18 cellular contexts compared by ENCODE assay signal in the genomic region with DNA sequence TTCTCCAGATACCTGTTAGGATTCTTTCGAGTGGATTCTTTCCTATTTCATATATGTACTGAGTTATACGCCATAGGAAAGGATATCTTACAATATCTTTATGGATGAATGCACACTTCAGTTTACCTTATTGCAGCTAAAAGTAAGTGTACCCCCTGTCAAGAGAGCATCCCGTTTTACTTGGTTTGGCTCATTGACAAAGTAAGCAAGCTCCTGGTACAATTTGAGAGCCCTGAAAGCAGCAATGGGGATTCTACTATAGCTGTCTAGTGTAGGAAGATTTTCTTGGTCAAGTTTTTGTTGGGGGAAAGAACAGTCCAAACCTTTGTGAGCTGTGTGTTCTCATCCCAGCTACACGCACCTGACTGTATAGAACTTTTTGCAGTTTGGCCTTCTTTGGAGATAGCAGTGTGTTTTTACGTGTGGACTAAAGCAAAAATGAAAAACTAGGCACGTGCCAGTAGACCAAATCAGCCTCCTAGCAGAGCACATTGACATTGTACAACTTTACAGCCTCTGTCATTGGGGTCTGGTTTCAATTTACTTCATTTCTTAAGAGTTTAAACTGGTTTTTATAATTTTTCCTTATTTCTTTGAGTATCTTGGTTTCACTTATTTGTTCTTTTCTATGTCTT. TPM values are rescaled to one million over a fixed set of nuclear protein-coding genes. Genes with fewer than 3 reads are reported as not detected.
DNase-seq lines count a peak whose midpoint lies in the region; ATAC-seq and TF ChIP-seq lines count a peak whose summit lies in the region.
"Had no signal": no experiment of that assay in that cellular context is flagged by ENCODE, and none has a peak within 500 bp of the region (broad histone marks: within the 10 kb centered on the region; RNA-seq: fewer than 3 reads in every experiment).

No MANE protein-coding gene starts in this region.

- H3K4me1 ChIP-seq in SK-N-SH (ENCODE audit: control insufficient read depth in 1 of 2, insufficient read depth in 2 of 2, low read depth in 1 of 2, low read length in 1 of 2) (peaks cover 9 to 28% of the 10 kb centered on the region in 2 experiments), Loucy (ENCODE audit: insufficient read depth, low read length, poor library complexity, severe bottlenecking) (peaks cover 31% of the 10 kb centered on the region), esophagus muscularis mucosa (peaks cover 74 to 100% (median 96%) of the 10 kb centered on the region in 4 donors)
- H3K4me1 ChIP-seq: Caco-2 had no signal

- WGBS in SK-N-SH (ENCODE audit: low lambda C conversion rate): 84% methylated on average over 6 of the region's 6 CpGs
- WGBS in esophagus muscularis mucosa: 67% methylated on average over 6 of the region's 6 CpGs

- H2AFZ ChIP-seq in SK-N-SH (ENCODE audit: low read depth): no peak overlapping the region
- H2AFZ ChIP-seq in Loucy (ENCODE audit: low read length): no peak overlapping the region

- no peaks in the 10 kb centered on the region for H3K9me3 Mint-ChIP-seq in progenitor cell of endocrine pancreas (ENCODE audit: low read depth)

- peaks cover 20% of the 10 kb centered on the region for H3K4me1 Mint-ChIP-seq in progenitor cell of endocrine pancreas (ENCODE audit: low read depth)

- H3F3A ChIP-seq in SK-N-SH (replicated peaks; ENCODE audit: insufficient read depth): peaks cover 29% of the 10 kb centered on the region
- peaks cover 9% of the 10 kb centered on the region; the same call in 1 of the 2 replicates for H3F3A ChIP-seq in Loucy (ENCODE audit: low read depth)

- DNase-seq in SK-N-SH (no peak), esophagus muscularis mucosa (ENCODE audit: extremely low spot score) (no peak), progenitor cell of endocrine pancreas (ENCODE audit: low spot score, unreplicated experiment) (no peak), glomerular visceral epithelial cell (ENCODE audit: extremely low spot score) (no peak), NCI-H1092 treated with DMSO at 0.1 percent for 48 hours (lab: John Stamatoyannopoulos, UW) (no peak), activated gamma-delta T cell treated with Interleukin-2 at 50 U/mL for 16 hours (no peak)
- DNase-seq: activated CD4-positive, alpha-beta T cell treated with anti-CD3 and anti-CD28 coated beads for 36 hours; Caco-2; heart left ventricle; KBM-7; mucosa of descending colon; NCI-H446 treated with DMSO at 0.1 percent for 48 hours; posterior cingulate gyrus; T-helper 1 cell had no signal

- peaks cover 100% of the 10 kb centered on the region for H3K79me2 ChIP-seq in SK-N-SH (ENCODE audit: insufficient read depth)
- H3K79me2 ChIP-seq in Loucy (ENCODE audit: insufficient read depth, low read length): peaks cover 99% of the 10 kb centered on the region

- peak overlapping the region; percentile 50 for H3K27ac Mint-ChIP-seq in progenitor cell of endocrine pancreas
- H3K27ac Mint-ChIP-seq: activated CD4-positive, alpha-beta T cell treated with anti-CD3 and anti-CD28 coated beads for 36 hours had no signal

- no peaks in the 10 kb centered on the region for H3K36me3 Mint-ChIP-seq in progenitor cell of endocrine pancreas (ENCODE audit: insufficient read depth)

- intact Hi-C loops in esophagus muscularis mucosa (cut with DNase I): no loop called here

- H3K27me3 ChIP-seq in SK-N-SH (ENCODE audit: insufficient read depth) (no peaks in the 10 kb centered on the region), Loucy (ENCODE audit: insufficient read depth, low read length, poor library complexity, severe bottlenecking) (no peaks in the 10 kb centered on the region), esophagus muscularis mucosa (no peaks in the 10 kb centered on the region)
- H3K27me3 ChIP-seq: heart left ventricle had no signal

- H3K36me3 ChIP-seq in SK-N-SH (replicated peaks in 1 of 2; ENCODE audit: control insufficient read depth in 1 of 2, insufficient read depth in 2 of 2, low read length in 1 of 2) (no peaks in the 10 kb centered on the region), Loucy (ENCODE audit: insufficient read depth, low read length) (no peaks in the 10 kb centered on the region), esophagus muscularis mucosa (no peaks in the 10 kb centered on the region)
- H3K36me3 ChIP-seq: heart left ventricle had no signal

- H3K9me2 ChIP-seq in SK-N-SH (no peaks in the 10 kb centered on the region), Loucy (replicated peaks; ENCODE audit: low read depth, low read length) (no peaks in the 10 kb centered on the region)

- peak overlapping the region; percentile 24 to 30; a peak in 2 of 4 replicates for H3K27ac ChIP-seq in SK-N-SH (ENCODE audit: low read depth in 2 of 2, low read length in 1 of 2)
- H3K27ac ChIP-seq in esophagus muscularis mucosa (replicated peaks in 1 of 4): peak overlapping the region in 3 of 4 donors; percentile 25 to 61 (median 56)
- H3K27ac ChIP-seq: coronary artery, epithelial cell of prostate had no signal

- no peaks in the 10 kb centered on the region for H3K9me3 ChIP-seq in SK-N-SH
- no peaks in the 10 kb centered on the region for H3K9me3 ChIP-seq in Loucy (ENCODE audit: insufficient read depth, low read depth, low read length)
- H3K9me3 ChIP-seq in esophagus muscularis mucosa: no peaks in the 10 kb centered on the region
- H3K9me3 ChIP-seq: Caco-2, heart left ventricle, mucosa of descending colon had no signal

- TF ChIP-seq POLR2A in esophagus muscularis mucosa (IDR thresholded peaks at IDR 0.05; ENCODE audit: low read depth): no peak

- TF ChIP-seq RAD21 in SK-N-SH (IDR thresholded peaks at IDR 0.05; ENCODE audit: low read length): no peak

- no peak overlapping the region for H3K4me2 ChIP-seq in SK-N-SH
- peak overlapping the region; percentile 61 for H3K4me2 ChIP-seq in Loucy (ENCODE audit: low read depth, low read length, poor library complexity, severe bottlenecking)

- CTCF ChIA-PET in SK-N-SH (lab: Yijun Ruan, JAX): interaction anchor here (1.0 to 1.2 kb wide), 2 partner anchors 10 to 14 kb away, joined by 3 read pairs; no protein-coding TSS in a partner anchor

- POLR2A ChIA-PET in SK-N-SH (lab: Yijun Ruan, JAX): no interaction called here

- no peaks in the 10 kb centered on the region for H3K27me3 Mint-ChIP-seq in progenitor cell of endocrine pancreas
- H3K27me3 Mint-ChIP-seq: activated CD4-positive, alpha-beta T cell treated with anti-CD3 and anti-CD28 coated beads for 36 hours had no signal

- H4K20me1 ChIP-seq in SK-N-SH (ENCODE audit: insufficient read depth) (peaks cover 99% of the 10 kb centered on the region), Loucy (ENCODE audit: insufficient read depth, low read length, poor library complexity, severe bottlenecking) (peaks cover 98% of the 10 kb centered on the region)

- TF ChIP-seq CTCF in SK-N-SH (IDR thresholded peaks at IDR 0.05): no peak
- TF ChIP-seq CTCF in Loucy (conservative IDR thresholded peaks at IDR 0.05; ENCODE audit: low read length): no peak
- TF ChIP-seq CTCF in esophagus muscularis mucosa (IDR thresholded peaks at IDR 0.05): no peak
- no peak for TF ChIP-seq CTCF in progenitor cell of endocrine pancreas (IDR thresholded peaks at IDR 0.05; ENCODE audit: unreplicated experiment)

- H3K9ac ChIP-seq in SK-N-SH (no peak overlapping the region), Loucy (ENCODE audit: low read depth, low read length, poor library complexity, severe bottlenecking) (no peak overlapping the region)

- H3K4me3 ChIP-seq in SK-N-SH (ENCODE audit: low read depth in 2 of 2, low read length in 1 of 2) (no peak overlapping the region), Loucy (ENCODE audit: low read length, poor library complexity, severe bottlenecking) (no peak overlapping the region), esophagus muscularis mucosa (no peak overlapping the region)
- H3K4me3 ChIP-seq: coronary artery, heart left ventricle, mucosa of descending colon had no signal

- no peak; the same call in 2 of the 3 replicates for ATAC-seq in SK-N-SH treated with all-trans-retinoic acid at 6 μM for 48 hours
- ATAC-seq: activated CD4-positive, alpha-beta T cell treated with anti-CD3 and anti-CD28 coated beads for 36 hours; heart left ventricle; mucosa of descending colon had no signal

- H3K4me3 Mint-ChIP-seq in progenitor cell of endocrine pancreas (ENCODE audit: low read depth): no peak overlapping the region
- H3K4me3 Mint-ChIP-seq: activated CD4-positive, alpha-beta T cell treated with anti-CD3 and anti-CD28 coated beads for 36 hours had no signal

- TF ChIP-seq EP300 in SK-N-SH (IDR thresholded peaks at IDR 0.05; ENCODE audit: borderline replicate concordance in 1 of 2, low read depth in 1 of 2, low read length in 1 of 2) (no peak), esophagus muscularis mucosa (IDR thresholded peaks at IDR 0.05) (no peak)

TF ChIP-seq in SK-N-SH, 30 proteins besides CTCF, POLR2A, EP300 and RAD21:
- TF ChIP-seq MXI1 (IDR thresholded peaks at IDR 0.05; ENCODE audit: low read depth, low read length) (0 out of 2 replicates have a peak, but pooled peaks have one; percentile 21), TEAD4 (IDR thresholded peaks at IDR 0.05; ENCODE audit: borderline replicate concordance, insufficient read depth) (no peak), GATA2 (CRISPR knock-in tag; IDR thresholded peaks at IDR 0.05) (no peak)

TF ChIP-seq in SK-N-SH treated with all-trans-retinoic acid at 6 μM for 48 hours, 23 proteins besides CTCF, POLR2A, EP300 and RAD21 (continues in another document):
- TF ChIP-seq SNAI2 (CRISPR knock-in tag; IDR thresholded peaks at IDR 0.05): no peak
- TF ChIP-seq TCF4 (CRISPR knock-in tag; IDR thresholded peaks at IDR 0.05; ENCODE audit: borderline replicate concordance): no peak

RNA-seq across cellular contexts. Expression of a gene that starts 44.0 kb away (rescaled TPM):
- 28.1 and 28.9 TPM in 2 replicates for polyA plus RNA-seq in SK-N-SH (2012; rRNA removed)
- 27.6 and 28.2 TPM in 2 replicates for polyA plus RNA-seq in SK-N-SH (2012; cell fraction: cytosol; rRNA removed)
- polyA plus RNA-seq in SK-N-SH (2012; cell fraction: nucleus; rRNA removed): 74.5 and 86.7 TPM in 2 replicates
- total RNA-seq in esophagus muscularis mucosa (100 to 1,000 TPM; 106 to 132 (median 116) TPM), progenitor cell of endocrine pancreas (123 and 124 TPM in 2 replicates)
